Comparison of ENCODE assay signal across 18 cellular contexts in genomic region chr2:149906871-149907270, GRCh38.
DNase-seq lines count a peak whose midpoint lies in the region; TF ChIP-seq lines count a peak whose summit lies in the region.
"Had no signal": no experiment of that assay in that cellular context is flagged by ENCODE, and none has a peak within 500 bp of the region (broad histone marks: within the 10 kb centered on the region; RNA-seq: fewer than 3 reads in every experiment).

No MANE protein-coding gene starts in this region.

- H3K79me1 ChIP-seq in neuronal stem cell (ENCODE audit: low read depth, low read length) = no peaks in the 10 kb centered on the region

- H3K4me3 ChIP-seq in HAP-1 (no peak overlapping the region), neuronal stem cell (ENCODE audit: low read length in 2 of 2) (no peak overlapping the region)
- H3K4me3 ChIP-seq: BLaER1 had no signal

- no peak overlapping the region for H2BK15ac ChIP-seq in neuronal stem cell (ENCODE audit: low read length)

- H2AFZ ChIP-seq in neuronal stem cell (ENCODE audit: low read length) = no peak overlapping the region

- DNase-seq in G401 (ENCODE audit: low spot score) (peak; percentile 68), HAP-1 (ENCODE audit: low spot score in 2 of 2) (peak; percentile 44 to 69), neuronal stem cell (ENCODE audit: low spot score) (peak; percentile 29), Kasumi-1 (lab: John Stamatoyannopoulos, UW) (no peak), NCI-H82 (lab: John Stamatoyannopoulos, UW) (no peak), NCI-H146 treated with DMSO at 0.1 percent for 48 hours (lab: John Stamatoyannopoulos, UW; ENCODE audit: unreplicated experiment) (no peak)
- no peak for DNase-seq in activated naive CD4-positive, alpha-beta T cell treated with anti-CD3 and anti-CD28 coated beads, Interleukin-2, amount 50 U/mL, for 16 hours
- DNase-seq: 8988T; AML-193; Calu3; CD4-positive, CD25-positive, alpha-beta regulatory T cell; DMS153; DMS79 treated with DMSO at 0.1 percent for 48 hours; EL; GF-D8; IMR-90 had no signal

- H3K27ac Mint-ChIP-seq in nephron = peak overlapping the region in 2 of 3 experiments; percentile 14 to 51
- H3K27ac Mint-ChIP-seq: CD4-positive, CD25-positive, alpha-beta regulatory T cell had no signal

- H3K18ac ChIP-seq in neuronal stem cell (ENCODE audit: low read length) = no peak overlapping the region

- 0 out of 2 replicates have a peak, but pooled peaks cover 2% of the 10 kb centered on the region for H3K27me3 ChIP-seq in HAP-1 (ENCODE audit: low read depth)
- no peaks in the 10 kb centered on the region for H3K27me3 ChIP-seq in neuronal stem cell (ENCODE audit: control insufficient read depth in 3 of 3, insufficient read depth in 3 of 3, low read depth in 1 of 3, low read length in 3 of 3)

- no peaks in the 10 kb centered on the region for H3K36me3 ChIP-seq in HAP-1 (replicated peaks)
- no peaks in the 10 kb centered on the region for H3K36me3 ChIP-seq in neuronal stem cell (replicated peaks in 1 of 2; ENCODE audit: control insufficient read depth in 2 of 2, insufficient read depth in 2 of 2, low read length in 2 of 2)
- H3K36me3 ChIP-seq: BLaER1 had no signal

- H3K4me1 Mint-ChIP-seq in nephron = peaks cover 22% of the 10 kb centered on the region
- H3K4me1 Mint-ChIP-seq: CD4-positive, CD25-positive, alpha-beta regulatory T cell had no signal

- H3K4me3 Mint-ChIP-seq in nephron = no peak overlapping the region
- H3K4me3 Mint-ChIP-seq: CD4-positive, CD25-positive, alpha-beta regulatory T cell had no signal

- H3K4ac ChIP-seq in neuronal stem cell (ENCODE audit: low read length) = no peak overlapping the region

- H4K91ac ChIP-seq in neuronal stem cell (ENCODE audit: low read depth, low read length, poor library complexity) = no peak overlapping the region

- no peak overlapping the region for H3K9ac ChIP-seq in neuronal stem cell (ENCODE audit: low read depth, low read length, poor library complexity)
- H3K9ac ChIP-seq: BLaER1 had no signal

- H2AK5ac ChIP-seq in neuronal stem cell (ENCODE audit: low read depth, low read length) = no peak overlapping the region

- in situ Hi-C loops in G401 (cut with HindIII; ENCODE audit: low sequenced_read_pairs) = no loop called here
- in situ Hi-C loops in HAP-1 (cut with MboI; ENCODE audit: low sequenced_read_pairs) = no loop called here

- H2BK5ac ChIP-seq in neuronal stem cell (ENCODE audit: low read length) = no peak overlapping the region

- H3K4me2 ChIP-seq in neuronal stem cell (ENCODE audit: insufficient read depth, low read length, poor library complexity, severe bottlenecking) = no peak overlapping the region
- H3K4me2 ChIP-seq: BLaER1 had no signal

- no peak overlapping the region for H2BK12ac ChIP-seq in neuronal stem cell (ENCODE audit: low read length)

- H3K36me3 Mint-ChIP-seq in nephron (ENCODE audit: low read depth) = no peaks in the 10 kb centered on the region
- H3K36me3 Mint-ChIP-seq: CD4-positive, CD25-positive, alpha-beta regulatory T cell had no signal

- H4K8ac ChIP-seq in neuronal stem cell (ENCODE audit: low read depth, low read length) = no peak overlapping the region

- H3K4me1 ChIP-seq in HAP-1 (peaks cover 11% of the 10 kb centered on the region), neuronal stem cell (ENCODE audit: control insufficient read depth in 2 of 2, insufficient read depth in 1 of 2, low read depth in 1 of 2, low read length in 2 of 2) (peaks cover 0 to 4% of the 10 kb centered on the region in 2 donors)
- H3K4me1 ChIP-seq: BLaER1 had no signal

- H2BK120ac ChIP-seq in neuronal stem cell (ENCODE audit: low read depth, low read length) = no peak overlapping the region

- H3K27me3 Mint-ChIP-seq in nephron (ENCODE audit: low read depth) = no peaks in the 10 kb centered on the region
- H3K27me3 Mint-ChIP-seq: CD4-positive, CD25-positive, alpha-beta regulatory T cell had no signal

- no peak overlapping the region for H3K23ac ChIP-seq in neuronal stem cell (ENCODE audit: low read depth, low read length, poor library complexity)

- peak overlapping the region; percentile 71 for H3K27ac ChIP-seq in neuronal stem cell (replicated peaks; ENCODE audit: low read length)
- H3K27ac ChIP-seq: BLaER1 had no signal

- H3K9me3 Mint-ChIP-seq in nephron = peaks cover 9% of the 10 kb centered on the region

- no peak overlapping the region for H3K14ac ChIP-seq in neuronal stem cell (ENCODE audit: low read length)

- H3K9me3 ChIP-seq in HAP-1 (no peaks in the 10 kb centered on the region), neuronal stem cell (replicated peaks in 1 of 2; ENCODE audit: control insufficient read depth in 2 of 2, insufficient read depth in 1 of 2, low read depth in 1 of 2, low read length in 2 of 2) (peaks cover 0 to 2% of the 10 kb centered on the region in 2 donors)
- H3K9me3 ChIP-seq: BLaER1 had no signal

- no CpG with 5 or more reads among the region's 6 CpGs for WGBS in neuronal stem cell (ENCODE audit: extremely low coverage in 2 of 2, insufficient read length in 2 of 2, insufficient replicate concordance in 1 of 2), 2 donors

- no peak for TF ChIP-seq CTCF in nephron (IDR thresholded peaks at IDR 0.05; ENCODE audit: unreplicated experiment in 3 of 3)

Comparison
In these comparisons a context has a peak if more than half of its experiments do, and no peak if none do; other contexts are left out.
1. DNase-seq: peak in G401 (single experiment), HAP-1 (2 of 2) and neuronal stem cell (single experiment); none in Kasumi-1 (0 of 2), NCI-H82 (single experiment), NCI-H146 treated with DMSO at 0.1 percent for 48 hours (single experiment) and activated naive CD4-positive, alpha-beta T cell treated with anti-CD3 and anti-CD28 coated beads, Interleukin-2, amount 50 U/mL, for 16 hours (single experiment).